In the genomic region with DNA sequence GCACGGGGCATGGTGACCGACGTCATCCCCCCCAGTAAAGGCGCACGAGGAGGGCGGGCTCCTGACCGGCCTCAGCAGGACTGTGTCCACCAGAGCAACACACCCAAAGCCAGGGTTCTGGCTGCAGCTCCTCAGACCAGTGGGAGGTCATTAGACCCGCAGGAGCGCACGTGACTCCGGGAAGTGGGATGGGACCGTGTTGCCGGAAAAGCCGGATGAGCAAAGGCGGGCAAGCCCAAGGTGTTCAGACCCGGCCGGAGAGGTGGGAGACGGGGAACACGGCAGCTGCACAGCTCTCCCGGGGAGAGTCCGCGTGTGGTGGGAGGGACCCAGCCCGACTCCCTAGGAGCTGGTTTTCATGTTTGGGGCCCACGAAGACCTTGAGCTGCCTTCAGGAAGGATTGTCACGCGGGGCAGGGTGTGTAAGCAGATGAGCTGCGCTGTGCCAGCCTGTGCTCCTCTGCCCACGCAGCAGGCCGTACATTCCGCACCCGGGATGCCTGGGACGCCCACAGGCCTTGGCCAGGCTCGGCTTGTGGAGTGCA, we compare ENCODE assay signal across 12 cellular contexts.
"Had no signal": no experiment of that assay in that cellular context is flagged by ENCODE, and none has a peak within 500 bp of the region (broad histone marks: within the 10 kb centered on the region; RNA-seq: fewer than 3 reads in every experiment).

No MANE protein-coding gene starts in this region.

- H3K36me3 ChIP-seq: brain microvascular endothelial cell had no signal

- H3K27ac ChIP-seq: brain microvascular endothelial cell had no signal

- ATAC-seq: right cardiac atrium had no signal

- H3K27me3 ChIP-seq: brain microvascular endothelial cell had no signal

- DNase-seq: activated CD4-positive, CD25-positive, alpha-beta regulatory T cell; activated effector memory CD4-positive, alpha-beta T cell treated with anti-CD3 and anti-CD28 coated beads, Interleukin-2, amount 50 U/mL, for 16 hours; brain microvascular endothelial cell; cerebellar nuclear complex; dermis blood vessel endothelial cell; hypothalamus; immature natural killer cell; nephron progenitor cell; stimulated activated CD4-positive, alpha-beta T cell treated with anti-CD3 and anti-CD28 coated beads, Interleukin-2, amount 100 ng/mL, for 24 hours; stimulated activated naive CD4-positive, alpha-beta T cell; substantia nigra had no signal
